8 cellular contexts compared by ENCODE assay signal in the genomic region with DNA sequence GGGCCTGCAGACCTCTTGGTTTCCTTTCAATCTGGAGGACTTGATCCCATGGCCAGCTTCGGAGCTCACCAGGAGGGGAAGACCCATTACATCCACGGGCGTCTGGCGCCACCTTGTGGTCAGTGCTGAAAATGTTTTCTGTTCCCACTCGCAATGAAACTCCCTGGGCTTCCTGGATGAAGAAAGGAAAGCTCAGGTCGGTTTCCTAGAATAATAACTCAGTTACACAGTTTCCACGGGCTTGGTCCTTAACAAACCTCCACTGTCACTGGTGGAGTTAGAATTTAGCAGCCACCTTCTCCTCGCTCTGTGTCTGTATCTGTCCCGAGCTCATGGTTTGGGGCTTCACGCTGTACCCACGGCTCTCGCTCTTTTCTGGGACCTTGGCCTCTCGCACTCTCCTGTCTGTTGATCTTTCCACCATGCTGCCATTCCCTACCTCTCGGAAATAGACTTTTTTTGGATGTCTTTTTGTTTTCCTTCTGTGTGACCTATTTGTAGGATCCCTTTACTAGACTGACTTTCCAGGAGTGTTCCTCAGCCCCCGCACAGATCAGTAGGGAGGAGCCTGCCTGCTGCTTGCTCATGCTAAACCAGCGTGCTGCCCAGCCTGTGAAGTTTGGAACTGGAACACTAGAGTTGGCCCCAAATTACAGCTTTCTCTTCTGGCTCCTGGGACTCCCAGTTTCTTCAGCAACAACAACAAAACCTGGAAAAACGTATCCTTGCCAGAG. TPM values are rescaled to one million over a fixed set of nuclear protein-coding genes. Genes with fewer than 3 reads are reported as not detected.
A peak's percentile ranks its signal among the peaks of the same experiment; 100 is the strongest.
DNase-seq lines count a peak whose midpoint lies in the region; ATAC-seq and TF ChIP-seq lines count a peak whose summit lies in the region.

No MANE protein-coding gene starts in this region.

- H3K27me3 Mint-ChIP-seq in immature natural killer cell (ENCODE audit: low read depth in 3 of 3), result peaks cover under 1 to 4% (median 2%) of the 10 kb centered on the region in 3 donors

- WGBS in smooth muscle cell (ENCODE audit: low lambda C conversion rate), result 33% methylated on average over 17 of the region's 17 CpGs

- TF ChIP-seq POLR2A in breast epithelium (IDR thresholded peaks at IDR 0.05), result no peak

- no peaks in the 10 kb centered on the region for H4K20me1 ChIP-seq in smooth muscle cell (ENCODE audit: low read depth)

- H3K27ac ChIP-seq in 22Rv1 (no peak overlapping the region), VCaP (peak overlapping the region; percentile 40; the same call in 1 of the 2 replicates), breast epithelium (peak overlapping the region; percentile 78 to 80), smooth muscle cell (ENCODE audit: low read depth) (no peak overlapping the region)

- H3K27me3 ChIP-seq in breast epithelium (no peaks in the 10 kb centered on the region), smooth muscle cell (ENCODE audit: low read depth) (no peaks in the 10 kb centered on the region)

- H3K79me2 ChIP-seq in smooth muscle cell (ENCODE audit: low read depth), result no peaks in the 10 kb centered on the region

- H3K27ac Mint-ChIP-seq in immature natural killer cell, result peak overlapping the region in 3 of 6 donors; percentile 31 to 54 (median 51)

- H3K9me3 ChIP-seq in breast epithelium, result no peaks in the 10 kb centered on the region
- no peaks in the 10 kb centered on the region for H3K9me3 ChIP-seq in smooth muscle cell (replicated peaks; ENCODE audit: low read depth)

- no peaks in the 10 kb centered on the region for H3F3A ChIP-seq in smooth muscle cell (ENCODE audit: low read depth)

- H3K4me1 ChIP-seq in breast epithelium (no peaks in the 10 kb centered on the region), smooth muscle cell (ENCODE audit: low read depth) (no peaks in the 10 kb centered on the region)

- no peak overlapping the region for H3K9ac ChIP-seq in smooth muscle cell (ENCODE audit: low read depth)

- H3K36me3 ChIP-seq in breast epithelium, result no peaks in the 10 kb centered on the region
- H3K36me3 ChIP-seq in smooth muscle cell (ENCODE audit: low read depth), result no peaks in the 10 kb centered on the region

- H3K9me3 Mint-ChIP-seq in immature natural killer cell, result no peaks in the 10 kb centered on the region

- peak overlapping the region; percentile 35 for H2AFZ ChIP-seq in smooth muscle cell (ENCODE audit: low read depth)

- H3K4me3 ChIP-seq in breast epithelium, result peak overlapping the region; percentile 43 to 65 (median 54)
- peak overlapping the region; percentile 43 for H3K4me3 ChIP-seq in smooth muscle cell

- peak overlapping the region; percentile 79 for H3K4me2 ChIP-seq in smooth muscle cell

- TF ChIP-seq CTCF in 22Rv1 (IDR thresholded peaks at IDR 0.05) (peak; percentile 85), VCaP (conservative IDR thresholded peaks at IDR 0.05) (peak; percentile 83), breast epithelium (IDR thresholded peaks at IDR 0.05) (peak; percentile 89 to 98 (median 92)), smooth muscle cell (IDR thresholded peaks at IDR 0.05; ENCODE audit: borderline replicate concordance, insufficient read depth, poor library complexity, severe bottlenecking) (peak; percentile 94)

- peaks cover 7 to 13% of the 10 kb centered on the region in 2 donors for H3K4me1 Mint-ChIP-seq in immature natural killer cell

- ATAC-seq in GM18511 (IDR thresholded peaks at IDR 0.05; ENCODE audit: unreplicated experiment), result peak; percentile 88
- ATAC-seq in HG03108 (IDR thresholded peaks at IDR 0.05; ENCODE audit: unreplicated experiment), result peak; percentile 84

- DNase-seq in NCI-H2196 (lab: John Stamatoyannopoulos, UW; ENCODE audit: unreplicated experiment) (peak; percentile 97), breast epithelium (ENCODE audit: low spot score in 2 of 2) (peak; percentile 88 to 92), immature natural killer cell (peak; percentile 75 to 81 (median 78)), smooth muscle cell (lab: John Stamatoyannopoulos, UW; ENCODE audit: unreplicated experiment) (peak; percentile 63)

- peaks cover 6 to 11% (median 7%) of the 10 kb centered on the region in 3 donors for H3K36me3 Mint-ChIP-seq in immature natural killer cell

- intact Hi-C loops in breast epithelium (cut with DNase I; ENCODE audit: low total_unique reads), result no loop called here

- H3K4me3 Mint-ChIP-seq in immature natural killer cell, result peak overlapping the region; percentile 76 to 92 (median 86)

RNA-seq across cellular contexts. Expression of a gene that starts 56.3 kb away (rescaled TPM):
- total RNA-seq in breast epithelium, result 1 to 10 TPM; 1.6 to 2.2 (median 1.6) TPM
- under 1 TPM in 2 of 3 donors, not detected in 1; 0.55 to 0.73 TPM for polyA plus RNA-seq in immature natural killer cell
- 0.31 and 1.7 TPM in 2 replicates for total RNA-seq in smooth muscle cell
- polyA plus RNA-seq in smooth muscle cell, result 1.7 and 3.1 TPM in 2 replicates

Comparison
In these comparisons a context has a peak if more than half of its experiments do, and no peak if none do; other contexts are left out.
1. H3K27ac ChIP-seq: peak in VCaP (single experiment) and breast epithelium (2 of 2); none in 22Rv1 (single experiment) and smooth muscle cell (single experiment).
2. Peak in every context shown above with its lines, with median percentiles within 50 percentile points of each other: CTCF ChIP-seq and DNase-seq.